Comparison of ENCODE assay signal across 11 cellular contexts in genomic region chr6:151885234-151885633, GRCh38.
DNase-seq lines count a peak whose midpoint lies in the region; ATAC-seq, FAIRE-seq and TF ChIP-seq lines count a peak whose summit lies in the region.
"Had no signal": no experiment of that assay in that cellular context is flagged by ENCODE, and none has a peak within 500 bp of the region (broad histone marks: within the 10 kb centered on the region; RNA-seq: fewer than 3 reads in every experiment).

No MANE protein-coding gene starts in this region.

- ATAC-seq in PC-3 (peak; percentile 38; the same call in 1 of the 2 replicates), SK-N-SH treated with all-trans-retinoic acid at 6 μM for 48 hours (no peak)
- ATAC-seq: A549 had no signal

- peak; percentile 2 for DNase-seq in LNCaP clone FGC (ENCODE audit: low read depth)
- peak; percentile 72 for DNase-seq in PC-3
- DNase-seq in bronchial epithelial cell (ENCODE audit: low read depth), result peak; percentile 29
- no peak for DNase-seq in vagina (ENCODE audit: extremely low spot score in 2 of 2)
- DNase-seq in NCI-H187 treated with DMSO at 0.1 percent for 48 hours (lab: John Stamatoyannopoulos, UW), result no peak
- DNase-seq: CD8-positive, alpha-beta memory T cell; DMS53; HCEC 1CT; HFFc6 had no signal

- H3K36me3 ChIP-seq in PC-3 (ENCODE audit: low read depth, low read length) (no peaks in the 10 kb centered on the region), bronchial epithelial cell (ENCODE audit: control insufficient read depth, insufficient read depth, low read length) (no peaks in the 10 kb centered on the region), vagina (peaks cover 0 to 6% of the 10 kb centered on the region in 2 donors)

- no peaks in the 10 kb centered on the region for H3K9me2 ChIP-seq in PC-3 (replicated peaks; ENCODE audit: low read length)

- H2AFZ ChIP-seq in PC-3 (ENCODE audit: low read length), result no peak overlapping the region

- H3K4me2 ChIP-seq in PC-3 (ENCODE audit: low read length), result 0 out of 2 replicates have a peak overlapping the region, but pooled peaks have one; percentile 7
- H3K4me2 ChIP-seq: A549 had no signal

- no peaks in the 10 kb centered on the region for H4K20me1 ChIP-seq in PC-3 (ENCODE audit: low read length)

- BruUV-seq in PC-3 (replicated peaks; lab: Mats Ljungman, UMichigan), result no TSS peak

- POLR2A ChIA-PET in PC-3 (lab: Charles Lee; ENCODE audit: unreplicated experiment), result no interaction called here

- FAIRE-seq in bronchial epithelial cell (lab: Jason Lieb, UNC), result no peak
- FAIRE-seq: A549 had no signal

- H3K4me1 ChIP-seq in PC-3 (ENCODE audit: insufficient read depth, low read length) (peaks cover 9% of the 10 kb centered on the region; the same call in 1 of the 2 replicates), vagina (peaks cover 25% of the 10 kb centered on the region)
- H3K4me1 ChIP-seq: A549 had no signal

- intact Hi-C loops in PC-3 (cut with micrococcal nuclease), result no loop called here
- intact Hi-C loops in vagina (cut with DNase I), result no loop called here

- H3K9me3 ChIP-seq in PC-3 (ENCODE audit: low read length) (no peaks in the 10 kb centered on the region), vagina (no peaks in the 10 kb centered on the region)
- H3K9me3 ChIP-seq: A549 had no signal

- no peak overlapping the region for H3K27ac ChIP-seq in PC-3 (ENCODE audit: low read length)
- peak overlapping the region; percentile 18 for H3K27ac ChIP-seq in vagina
- H3K27ac ChIP-seq: A549 had no signal

- H3K4me3 ChIP-seq in LNCaP clone FGC (ENCODE audit: low read depth, low read length), result no peak overlapping the region
- no peak overlapping the region for H3K4me3 ChIP-seq in PC-3 (ENCODE audit: low read length)
- no peak overlapping the region for H3K4me3 ChIP-seq in bronchial epithelial cell (ENCODE audit: low read depth, low read length)
- no peak overlapping the region for H3K4me3 ChIP-seq in vagina
- H3K4me3 ChIP-seq: A549 had no signal

- H3K79me2 ChIP-seq in PC-3 (ENCODE audit: low read length), result no peaks in the 10 kb centered on the region

- CTCF ChIA-PET in PC-3 (lab: Charles Lee), result no interaction called here

- TF ChIP-seq CTCF in LNCaP clone FGC (IDR thresholded peaks at IDR 0.05; ENCODE audit: control insufficient read depth, extremely low read depth, insufficient read depth) (no peak), PC-3 (conservative IDR thresholded peaks at IDR 0.05; ENCODE audit: low read depth, low read length) (no peak), bronchial epithelial cell (IDR thresholded peaks at IDR 0.05; ENCODE audit: insufficient read depth, low read length, severe bottlenecking) (no peak), vagina (IDR thresholded peaks at IDR 0.05) (no peak)

- H3F3A ChIP-seq in PC-3 (ENCODE audit: low read length, unreplicated experiment), result no peaks in the 10 kb centered on the region

- no peaks in the 10 kb centered on the region for H3K27me3 ChIP-seq in PC-3 (ENCODE audit: low read length)
- H3K27me3 ChIP-seq in bronchial epithelial cell (ENCODE audit: control insufficient read depth, insufficient read depth, low read length), result no peaks in the 10 kb centered on the region
- H3K27me3 ChIP-seq in vagina, result no peaks in the 10 kb centered on the region

- no peak for TF ChIP-seq POLR2A in vagina (IDR thresholded peaks at IDR 0.05)

- no peak overlapping the region for H3K9ac ChIP-seq in PC-3 (ENCODE audit: low read length)

TF ChIP-seq in SK-N-SH treated with all-trans-retinoic acid at 6 μM for 48 hours, 23 proteins besides CTCF, POLR2A, EP300 and RAD21 (continues in another document):
- TF ChIP-seq, protein P1, sequence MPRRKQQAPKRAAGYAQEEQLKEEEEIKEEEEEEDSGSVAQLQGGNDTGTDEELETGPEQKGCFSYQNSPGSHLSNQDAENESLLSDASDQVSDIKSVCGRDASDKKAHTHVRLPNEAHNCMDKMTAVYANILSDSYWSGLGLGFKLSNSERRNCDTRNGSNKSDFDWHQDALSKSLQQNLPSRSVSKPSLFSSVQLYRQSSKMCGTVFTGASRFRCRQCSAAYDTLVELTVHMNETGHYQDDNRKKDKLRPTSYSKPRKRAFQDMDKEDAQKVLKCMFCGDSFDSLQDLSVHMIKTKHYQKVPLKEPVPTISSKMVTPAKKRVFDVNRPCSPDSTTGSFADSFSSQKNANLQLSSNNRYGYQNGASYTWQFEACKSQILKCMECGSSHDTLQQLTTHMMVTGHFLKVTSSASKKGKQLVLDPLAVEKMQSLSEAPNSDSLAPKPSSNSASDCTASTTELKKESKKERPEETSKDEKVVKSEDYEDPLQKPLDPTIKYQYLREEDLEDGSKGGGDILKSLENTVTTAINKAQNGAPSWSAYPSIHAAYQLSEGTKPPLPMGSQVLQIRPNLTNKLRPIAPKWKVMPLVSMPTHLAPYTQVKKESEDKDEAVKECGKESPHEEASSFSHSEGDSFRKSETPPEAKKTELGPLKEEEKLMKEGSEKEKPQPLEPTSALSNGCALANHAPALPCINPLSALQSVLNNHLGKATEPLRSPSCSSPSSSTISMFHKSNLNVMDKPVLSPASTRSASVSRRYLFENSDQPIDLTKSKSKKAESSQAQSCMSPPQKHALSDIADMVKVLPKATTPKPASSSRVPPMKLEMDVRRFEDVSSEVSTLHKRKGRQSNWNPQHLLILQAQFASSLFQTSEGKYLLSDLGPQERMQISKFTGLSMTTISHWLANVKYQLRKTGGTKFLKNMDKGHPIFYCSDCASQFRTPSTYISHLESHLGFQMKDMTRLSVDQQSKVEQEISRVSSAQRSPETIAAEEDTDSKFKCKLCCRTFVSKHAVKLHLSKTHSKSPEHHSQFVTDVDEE (CRISPR knock-in tag; IDR thresholded peaks at IDR 0.05), result no peak
- TF ChIP-seq TOX (CRISPR knock-in tag; IDR thresholded peaks at IDR 0.05; ENCODE audit: borderline replicate concordance), result no peak
- TF ChIP-seq ZNF565 (CRISPR knock-in tag; conservative IDR thresholded peaks at IDR 0.05; ENCODE audit: low read depth), result no peak
- TF ChIP-seq TCF4 (CRISPR knock-in tag; IDR thresholded peaks at IDR 0.05; ENCODE audit: borderline replicate concordance), result no peak
- no peak for TF ChIP-seq PPARA (CRISPR knock-in tag; IDR thresholded peaks at IDR 0.05; ENCODE audit: borderline replicate concordance)
- TF ChIP-seq ZFP30 (CRISPR knock-in tag; IDR thresholded peaks at IDR 0.05), result no peak
- TF ChIP-seq ZNF8 (CRISPR knock-in tag; IDR thresholded peaks at IDR 0.05), result no peak
- TF ChIP-seq BACH2 (CRISPR knock-in tag; IDR thresholded peaks at IDR 0.05; ENCODE audit: borderline replicate concordance), result no peak
- no peak for TF ChIP-seq ESRRG (CRISPR knock-in tag; IDR thresholded peaks at IDR 0.05)
- no peak for TF ChIP-seq SNAI2 (CRISPR knock-in tag; IDR thresholded peaks at IDR 0.05)
- TF ChIP-seq CREB5 (CRISPR knock-in tag; IDR thresholded peaks at IDR 0.05; ENCODE audit: low read depth), result no peak
- TF ChIP-seq ZC3H10 (CRISPR knock-in tag; IDR thresholded peaks at IDR 0.05), result no peak
- TF ChIP-seq, protein P2, sequence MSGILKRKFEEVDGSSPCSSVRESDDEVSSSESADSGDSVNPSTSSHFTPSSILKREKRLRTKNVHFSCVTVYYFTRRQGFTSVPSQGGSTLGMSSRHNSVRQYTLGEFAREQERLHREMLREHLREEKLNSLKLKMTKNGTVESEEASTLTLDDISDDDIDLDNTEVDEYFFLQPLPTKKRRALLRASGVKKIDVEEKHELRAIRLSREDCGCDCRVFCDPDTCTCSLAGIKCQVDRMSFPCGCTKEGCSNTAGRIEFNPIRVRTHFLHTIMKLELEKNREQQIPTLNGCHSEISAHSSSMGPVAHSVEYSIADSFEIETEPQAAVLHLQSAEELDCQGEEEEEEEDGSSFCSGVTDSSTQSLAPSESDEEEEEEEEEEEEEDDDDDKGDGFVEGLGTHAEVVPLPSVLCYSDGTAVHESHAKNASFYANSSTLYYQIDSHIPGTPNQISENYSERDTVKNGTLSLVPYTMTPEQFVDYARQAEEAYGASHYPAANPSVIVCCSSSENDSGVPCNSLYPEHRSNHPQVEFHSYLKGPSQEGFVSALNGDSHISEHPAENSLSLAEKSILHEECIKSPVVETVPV (CRISPR knock-in tag; IDR thresholded peaks at IDR 0.05), result no peak
- no peak for TF ChIP-seq ZNF70 (CRISPR knock-in tag; IDR thresholded peaks at IDR 0.05)
- TF ChIP-seq ARNTL (CRISPR knock-in tag; IDR thresholded peaks at IDR 0.05; ENCODE audit: borderline replicate concordance, low read depth), result no peak
- TF ChIP-seq, protein P3, sequence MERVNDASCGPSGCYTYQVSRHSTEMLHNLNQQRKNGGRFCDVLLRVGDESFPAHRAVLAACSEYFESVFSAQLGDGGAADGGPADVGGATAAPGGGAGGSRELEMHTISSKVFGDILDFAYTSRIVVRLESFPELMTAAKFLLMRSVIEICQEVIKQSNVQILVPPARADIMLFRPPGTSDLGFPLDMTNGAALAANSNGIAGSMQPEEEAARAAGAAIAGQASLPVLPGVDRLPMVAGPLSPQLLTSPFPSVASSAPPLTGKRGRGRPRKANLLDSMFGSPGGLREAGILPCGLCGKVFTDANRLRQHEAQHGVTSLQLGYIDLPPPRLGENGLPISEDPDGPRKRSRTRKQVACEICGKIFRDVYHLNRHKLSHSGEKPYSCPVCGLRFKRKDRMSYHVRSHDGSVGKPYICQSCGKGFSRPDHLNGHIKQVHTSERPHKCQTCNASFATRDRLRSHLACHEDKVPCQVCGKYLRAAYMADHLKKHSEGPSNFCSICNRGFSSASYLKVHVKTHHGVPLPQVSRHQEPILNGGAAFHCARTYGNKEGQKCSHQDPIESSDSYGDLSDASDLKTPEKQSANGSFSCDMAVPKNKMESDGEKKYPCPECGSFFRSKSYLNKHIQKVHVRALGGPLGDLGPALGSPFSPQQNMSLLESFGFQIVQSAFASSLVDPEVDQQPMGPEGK (CRISPR knock-in tag; IDR thresholded peaks at IDR 0.05; ENCODE audit: borderline replicate concordance), result no peak
- TF ChIP-seq ZFP3 (CRISPR knock-in tag; IDR thresholded peaks at IDR 0.05), result no peak

Comparison
In these comparisons a context has a peak if more than half of its experiments do, and no peak if none do; other contexts are left out.
1. DNase-seq: peak in LNCaP clone FGC (single experiment), PC-3 (single experiment) and bronchial epithelial cell (single experiment); none in vagina (0 of 2) and NCI-H187 treated with DMSO at 0.1 percent for 48 hours (single experiment).